Comparison of ENCODE assay signal across 13 cellular contexts in genomic region chr15:74011610-74012009, GRCh38. TPM values are rescaled to one million over a fixed set of nuclear protein-coding genes. Genes with fewer than 3 reads are reported as not detected.
DNase-seq lines count a peak whose midpoint lies in the region; ATAC-seq and TF ChIP-seq lines count a peak whose summit lies in the region.
"Had no signal": no experiment of that assay in that cellular context is flagged by ENCODE, and none has a peak within 500 bp of the region (broad histone marks: within the 10 kb centered on the region; RNA-seq: fewer than 3 reads in every experiment).

No MANE protein-coding gene starts in this region.

- no peaks in the 10 kb centered on the region for H3K27me3 Mint-ChIP-seq in nephron (ENCODE audit: low read depth)
- H3K27me3 Mint-ChIP-seq: stimulated activated naive CD8-positive, alpha-beta T cell treated with anti-CD3 and anti-CD28 coated beads, Interleukin-15, Interleukin-2, amounts not matched to agents 100 ng/mL and 50 ng/mL, for 24 hours had no signal

- peaks cover 26% of the 10 kb centered on the region for H3K4me1 Mint-ChIP-seq in nephron

- H3K4me3 ChIP-seq in aorta (ENCODE audit: low read length in 2 of 2) (no peak overlapping the region), H7 (ENCODE audit: insufficient read depth, low read depth, low read length) (no peak overlapping the region), WERI-Rb-1 (ENCODE audit: low read depth, low read length) (no peak overlapping the region)
- H3K4me3 ChIP-seq: ascending aorta had no signal

- 4 to 5% methylated on average over 2 of the region's 2 CpGs for WGBS in aorta, 2 donors

- H3K9me3 ChIP-seq in aorta (ENCODE audit: control insufficient read depth, low read length): no peaks in the 10 kb centered on the region
- no peaks in the 10 kb centered on the region for H3K9me3 ChIP-seq in WERI-Rb-1 (ENCODE audit: severe bottlenecking)
- H3K9me3 ChIP-seq: ascending aorta had no signal

- DNase-seq in Right ventricle myocardium inferior (ENCODE audit: missing footprints) (no peak), cardiac septum (ENCODE audit: low spot score) (no peak), fibroblast of peridontal ligament (ENCODE audit: extremely low read depth) (peak; percentile 52), aorta (peak in 1 of 2 donors; percentile 72), H7 (no peak), C1 segment of cervical spinal cord (lab: John Stamatoyannopoulos, UW) (no peak), WERI-Rb-1 (no peak)
- DNase-seq: activated CD4-positive, alpha-beta T cell treated with anti-CD3 and anti-CD28 coated beads, Interleukin-2, amount 50 U/mL, for 4 hours; NCI-H524 had no signal

- peaks cover 37% of the 10 kb centered on the region for H3K36me3 Mint-ChIP-seq in nephron (ENCODE audit: low read depth)

- TF ChIP-seq CTCF in nephron (IDR thresholded peaks at IDR 0.05; ENCODE audit: unreplicated experiment in 3 of 3): no peak
- no peak for TF ChIP-seq CTCF in WERI-Rb-1 (IDR thresholded peaks at IDR 0.05; ENCODE audit: low read depth, low read length)

- peaks cover 4 to 8% of the 10 kb centered on the region in 2 donors for H3K36me3 ChIP-seq in aorta (ENCODE audit: control insufficient read depth in 1 of 2, insufficient read depth in 2 of 2, low read length in 1 of 2)
- no peaks in the 10 kb centered on the region; the same call in 1 of the 2 replicates for H3K36me3 ChIP-seq in H7 (replicated peaks; ENCODE audit: control insufficient read depth, insufficient read depth, low read length)
- H3K36me3 ChIP-seq in WERI-Rb-1: peaks cover 17% of the 10 kb centered on the region; the same call in 1 of the 2 replicates

- peaks cover 3% of the 10 kb centered on the region for H3K9me3 Mint-ChIP-seq in nephron
- H3K9me3 Mint-ChIP-seq: stimulated activated naive CD8-positive, alpha-beta T cell treated with anti-CD3 and anti-CD28 coated beads, Interleukin-15, Interleukin-2, amounts not matched to agents 100 ng/mL and 50 ng/mL, for 24 hours had no signal

- peak overlapping the region in 1 of 3 experiments; percentile 47 for H3K4me3 Mint-ChIP-seq in nephron
- H3K4me3 Mint-ChIP-seq: stimulated activated naive CD8-positive, alpha-beta T cell treated with anti-CD3 and anti-CD28 coated beads, Interleukin-15, Interleukin-2, amounts not matched to agents 100 ng/mL and 50 ng/mL, for 24 hours had no signal

- peak; percentile 81 for ATAC-seq in Right ventricle myocardium inferior
- peak; percentile 76 for ATAC-seq in aorta (ENCODE audit: low FRiP score)
- ATAC-seq: HCT116 had no signal

- H3K27ac ChIP-seq in aorta (ENCODE audit: low read depth in 1 of 2, low read length in 2 of 2): no peak overlapping the region
- H3K27ac ChIP-seq in WERI-Rb-1: no peak overlapping the region

- H3K27me3 ChIP-seq in aorta (ENCODE audit: control insufficient read depth in 1 of 2, insufficient read depth in 2 of 2, low read length in 1 of 2) (no peaks in the 10 kb centered on the region), H7 (ENCODE audit: control insufficient read depth, insufficient read depth, low read length) (no peaks in the 10 kb centered on the region), WERI-Rb-1 (ENCODE audit: insufficient read depth, low read depth, severe bottlenecking) (no peaks in the 10 kb centered on the region)
- H3K27me3 ChIP-seq: ascending aorta had no signal

- peak overlapping the region; percentile 80 to 97 (median 94) for H3K27ac Mint-ChIP-seq in nephron
- H3K27ac Mint-ChIP-seq: stimulated activated naive CD8-positive, alpha-beta T cell treated with anti-CD3 and anti-CD28 coated beads, Interleukin-15, Interleukin-2, amounts not matched to agents 100 ng/mL and 50 ng/mL, for 24 hours had no signal

- intact Hi-C loops in Right ventricle myocardium inferior (cut with DNase I): loop anchor here (1.0 kb wide), 1 partner anchor 17 kb away; the partner anchor contains the start of gene PML
- intact Hi-C loops in cardiac septum (cut with DNase I): no loop called here
- intact Hi-C loops in aorta (cut with DNase I): no loop called here

- H3K4me1 ChIP-seq in aorta (ENCODE audit: control insufficient read depth in 1 of 2, insufficient read depth in 2 of 2, low read length in 2 of 2): peaks cover 0 to 1% of the 10 kb centered on the region in 2 donors

RNA-seq across cellular contexts. Expression of gene PML, which starts 17.1 kb away (rescaled TPM):
- total RNA-seq in Right ventricle myocardium inferior: 22.3 TPM
- total RNA-seq in cardiac septum: 24.6 TPM
- 10 to 100 TPM; 72.6 to 91.9 TPM for total RNA-seq in aorta
- 10 to 100 TPM in 1 of 2 donors, 1 to 10 TPM in 1; 8.6 to 45.5 TPM for polyA plus RNA-seq in aorta
- 23.2 and 24.9 TPM in 2 replicates for total RNA-seq in H7 (2014; rRNA removed; shearing (Covaris generic))

RNA-seq across cellular contexts. Expression of gene STOML1, which starts 19.5 kb away (rescaled TPM):
- total RNA-seq in Right ventricle myocardium inferior (31.2 TPM), cardiac septum (32.1 TPM), aorta (10 to 100 TPM; 12.9 to 16.4 TPM)
- polyA plus RNA-seq in aorta: 10 to 100 TPM; 10.5 to 19.2 TPM
- 10.5 and 13.6 TPM in 2 replicates for total RNA-seq in H7 (2014; rRNA removed; shearing (Covaris generic))
